ENCODE assay signal across 19 cellular contexts in genomic region chr2:147904051-147904450, GRCh38.
"Had no signal": no experiment of that assay in that cellular context is flagged by ENCODE, and none has a peak within 500 bp of the region (broad histone marks: within the 10 kb centered on the region; RNA-seq: fewer than 3 reads in every experiment).

No MANE protein-coding gene starts in this region.

- H3K4me1 ChIP-seq: heart left ventricle, pancreas, testis, tibial nerve had no signal

- H3K4me3 ChIP-seq: dorsolateral prefrontal cortex, heart left ventricle, lung, pancreas, testis, tibial nerve had no signal

- H3K27me3 ChIP-seq: dorsolateral prefrontal cortex, heart left ventricle, pancreas, testis, tibial nerve had no signal

- ATAC-seq: heart left ventricle, left colon, left ventricle myocardium superior, pancreas, right cardiac atrium had no signal

- H3K36me3 ChIP-seq: pancreas had no signal

- H3K27ac ChIP-seq: dorsolateral prefrontal cortex, heart left ventricle, pancreas, testis, tibial nerve had no signal

- DNase-seq: cortex of kidney; dorsolateral prefrontal cortex; effector CD8-positive, alpha-beta T cell; foreskin melanocyte; heart left ventricle; hippocampal formation; left colon; left ventricle myocardium superior; mesendoderm; naive B cell; occipital lobe; pancreas; right cardiac atrium; small intestine; stimulated activated CD4-positive, alpha-beta T cell treated with anti-CD3 and anti-CD28 coated beads, Interleukin-2, amount 100 ng/mL, for 48 hours; stimulated activated naive CD4-positive, alpha-beta T cell treated with Interleukin-2 at 50 U/mL for 16 hours; testis had no signal

- H3K9me3 ChIP-seq: heart left ventricle, pancreas, testis, tibial nerve had no signal
